ENCODE assay signal across 23 cellular contexts in the genomic region with DNA sequence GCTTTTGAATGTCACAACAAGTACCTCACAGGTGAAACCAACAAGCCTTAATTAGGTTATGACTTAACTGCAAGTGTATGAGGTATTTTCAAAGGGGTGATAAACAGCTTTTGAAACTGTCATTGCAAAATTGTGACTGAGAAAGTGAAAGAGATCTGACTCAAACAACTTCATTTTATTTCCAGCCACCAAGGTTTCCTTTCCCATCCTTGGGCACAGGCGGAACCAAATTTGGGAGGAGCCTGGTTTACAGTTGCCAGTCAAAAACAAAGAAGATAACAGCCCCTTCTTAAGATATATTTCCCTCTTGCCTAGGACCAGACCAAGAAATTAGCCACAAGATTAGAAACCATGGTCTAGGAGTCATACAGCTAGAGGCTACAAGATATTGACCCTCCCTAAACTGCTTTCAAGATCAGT.
DNase-seq lines count a peak whose midpoint lies in the region; ATAC-seq and TF ChIP-seq lines count a peak whose summit lies in the region.
"Had no signal": no experiment of that assay in that cellular context is flagged by ENCODE, and none has a peak within 500 bp of the region (broad histone marks: within the 10 kb centered on the region; RNA-seq: fewer than 3 reads in every experiment).

No MANE protein-coding gene starts in this region.

- H3K27me3 ChIP-seq in PC-3 (ENCODE audit: low read length) (no peaks in the 10 kb centered on the region), left lung (no peaks in the 10 kb centered on the region)
- H3K27me3 ChIP-seq: dorsolateral prefrontal cortex had no signal

- peak; percentile 55 for ATAC-seq in GM18870 (IDR thresholded peaks at IDR 0.05; ENCODE audit: unreplicated experiment)
- ATAC-seq in GM21723 (IDR thresholded peaks at IDR 0.05; ENCODE audit: unreplicated experiment): peak; percentile 67
- no peak for ATAC-seq in PC-3
- no peak for ATAC-seq in left lung
- ATAC-seq: left lobe of liver, sciatic nerve had no signal

- no peaks in the 10 kb centered on the region for H3K79me2 ChIP-seq in PC-3 (ENCODE audit: low read length)

- H3K4me3 ChIP-seq in GM12864 (ENCODE audit: low read depth, low read length) (no peak overlapping the region), PC-3 (ENCODE audit: low read length) (no peak overlapping the region), left lung (no peak overlapping the region)
- H3K4me3 ChIP-seq: dorsolateral prefrontal cortex, HAP-1, SK-N-MC had no signal

- no peaks in the 10 kb centered on the region for H3K9me3 ChIP-seq in PC-3 (ENCODE audit: low read length)
- H3K9me3 ChIP-seq in left lung: no peaks in the 10 kb centered on the region
- H3K9me3 ChIP-seq: HAP-1 had no signal

- intact Hi-C loops in PC-3 (cut with micrococcal nuclease) (no loop called here), left lung (cut with DNase I) (no loop called here)

- no peak for TF ChIP-seq CTCF in GM12864 (IDR thresholded peaks at IDR 0.05; ENCODE audit: low read depth, low read length, missing control alignments)
- no peak for TF ChIP-seq CTCF in PC-3 (conservative IDR thresholded peaks at IDR 0.05; ENCODE audit: low read depth, low read length)
- TF ChIP-seq CTCF in left lung (IDR thresholded peaks at IDR 0.05): no peak

- H3K9ac ChIP-seq in PC-3 (ENCODE audit: low read length): no peak overlapping the region

- DNase-seq in GM12864 (ENCODE audit: low read depth) (peak; percentile 29), MV-4-11 (lab: John Stamatoyannopoulos, UW) (peak; percentile 70), NK-92 (lab: John Stamatoyannopoulos, UW; ENCODE audit: unreplicated experiment) (no peak), PC-3 (no peak), left lung (no peak)
- DNase-seq in NK-92 treated with Interleukin-12 subunit alpha and Interleukin-12 subunit beta, amount 100 ng/mL, for 24 hours (lab: John Stamatoyannopoulos, UW): no peak
- DNase-seq: activated CD8-positive, alpha-beta memory T cell treated with anti-CD3 and anti-CD28 coated beads, Interleukin-2, amount 50 U/mL, for 48 hours; activated effector memory CD4-positive, alpha-beta T cell treated with Interleukin-2 at 50 U/mL for 16 hours; activated naive CD8-positive, alpha-beta T cell treated with anti-CD3 and anti-CD28 coated beads, Interleukin-2, amount 10 ng/mL, durations not matched to agents 7 days and 5 days; Calu3; dorsolateral prefrontal cortex; NCI-H2081 treated with DMSO at 0.1 percent for 48 hours; NCI-H510A; RPMI8226; stimulated activated CD4-positive, alpha-beta T cell treated with anti-CD3 and anti-CD28 coated beads, Interleukin-15, amount 100 ng/mL, for 24 hours had no signal

- H3K4me1 ChIP-seq in PC-3 (ENCODE audit: insufficient read depth, low read length) (no peaks in the 10 kb centered on the region), left lung (no peaks in the 10 kb centered on the region)
- H3K4me1 ChIP-seq: HAP-1 had no signal

- no TSS peak for BruUV-seq in PC-3 (replicated peaks; lab: Mats Ljungman, UMichigan)

- no peak overlapping the region for H3K27ac ChIP-seq in PC-3 (ENCODE audit: low read length)
- no peak overlapping the region for H3K27ac ChIP-seq in left lung
- H3K27ac ChIP-seq: C4-2B, dorsolateral prefrontal cortex, SK-N-MC, VCaP had no signal

- CTCF ChIA-PET in PC-3 (lab: Charles Lee): no interaction called here

- H2AFZ ChIP-seq in PC-3 (ENCODE audit: low read length): no peak overlapping the region

- POLR2A ChIA-PET in PC-3 (lab: Charles Lee; ENCODE audit: unreplicated experiment): no interaction called here

- H4K20me1 ChIP-seq in PC-3 (ENCODE audit: low read length): no peaks in the 10 kb centered on the region

- H3F3A ChIP-seq in PC-3 (ENCODE audit: low read length, unreplicated experiment): no peaks in the 10 kb centered on the region

- H3K36me3 ChIP-seq in PC-3 (ENCODE audit: low read depth, low read length) (no peaks in the 10 kb centered on the region), left lung (no peaks in the 10 kb centered on the region)
- H3K36me3 ChIP-seq: HAP-1 had no signal

- H3K9me2 ChIP-seq in PC-3 (replicated peaks; ENCODE audit: low read length): no peaks in the 10 kb centered on the region

- H3K4me2 ChIP-seq in PC-3 (ENCODE audit: low read length): no peak overlapping the region

Comparison
In these comparisons a context has a peak if more than half of its experiments do, and no peak if none do; other contexts are left out.
1. DNase-seq: peak in GM12864 (single experiment) and MV-4-11 (single experiment); none in NK-92 (single experiment), PC-3 (single experiment), left lung (0 of 2) and NK-92 treated with Interleukin-12 subunit alpha and Interleukin-12 subunit beta, amount 100 ng/mL, for 24 hours (single experiment).
2. ATAC-seq: peak in GM18870 (single experiment) and GM21723 (single experiment); none in PC-3 (single experiment) and left lung (single experiment).